10 cellular contexts compared by ENCODE assay signal in genomic region chr3:149906036-149906435, GRCh38.
"Had no signal": no experiment of that assay in that cellular context is flagged by ENCODE, and none has a peak within 500 bp of the region (broad histone marks: within the 10 kb centered on the region; RNA-seq: fewer than 3 reads in every experiment).

No MANE protein-coding gene starts in this region.

- H3K27ac ChIP-seq: GM23248, HL-60 had no signal

- H3K9me3 ChIP-seq: HAP-1 had no signal

- H3K9ac ChIP-seq: GM23248 had no signal

- H3K36me3 ChIP-seq: HAP-1 had no signal

- H2AFZ ChIP-seq: GM23248 had no signal

- H3K4me3 ChIP-seq: GM23248, HAP-1, K562 had no signal

- ATAC-seq: HCT116, K562 had no signal

- DNase-seq: GM23248, GOT3, H7, HFFc6, IMR-90, KG1 had no signal

- FAIRE-seq: K562 had no signal
